In the genomic region with DNA sequence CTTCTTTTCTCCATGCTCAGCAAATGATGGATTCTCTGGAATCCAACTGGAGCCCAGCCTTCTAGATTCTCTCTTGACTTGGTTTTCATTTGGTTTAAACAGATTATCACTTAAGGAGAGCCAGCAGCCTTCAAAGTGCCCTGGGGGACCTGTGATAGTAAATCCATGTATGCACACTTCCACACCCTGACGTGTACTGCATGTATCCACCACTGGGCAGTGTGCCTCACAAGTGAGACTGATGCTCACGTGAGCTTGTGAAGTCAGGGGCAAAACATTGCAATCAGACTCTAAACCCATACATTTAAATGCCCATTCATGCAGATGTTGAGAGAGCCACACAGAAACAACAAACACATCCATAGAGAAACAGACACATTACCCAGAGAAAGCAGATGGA, we compare ENCODE assay signal across 2 cellular contexts.
A peak's percentile ranks its signal among the peaks of the same experiment; 100 is the strongest.
TF ChIP-seq lines count a peak whose summit lies in the region.

No MANE protein-coding gene starts in this region.

TF ChIP-seq in HepG2, 621 proteins besides CTCF, POLR2A, EP300 and RAD21:
- TF ChIP-seq, protein P1, sequence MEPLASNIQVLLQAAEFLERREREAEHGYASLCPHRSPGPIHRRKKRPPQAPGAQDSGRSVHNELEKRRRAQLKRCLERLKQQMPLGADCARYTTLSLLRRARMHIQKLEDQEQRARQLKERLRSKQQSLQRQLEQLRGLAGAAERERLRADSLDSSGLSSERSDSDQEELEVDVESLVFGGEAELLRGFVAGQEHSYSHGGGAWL (CRISPR knock-in tag; IDR thresholded peaks at IDR 0.05) = no peak
- peak; percentile 34; the same call in 1 of the 2 replicates for TF ChIP-seq BHLHE40 (IDR thresholded peaks at IDR 0.05; ENCODE audit: low read length)
TF ChIP-seq in HepG2: peak in this region for 1.

TF ChIP-seq in HCT116, 20 proteins besides CTCF, POLR2A, EP300 and RAD21:
- TF ChIP-seq SRF (IDR thresholded peaks at IDR 0.05; ENCODE audit: low read depth) (no peak), YY1 (IDR thresholded peaks at IDR 0.05; ENCODE audit: extremely low read depth, insufficient replicate concordance, low read depth, low read length) (no peak), POLR2AphosphoS5 (IDR thresholded peaks at IDR 0.05; ENCODE audit: low read depth, low read length) (no peak), FOSL1 (IDR thresholded peaks at IDR 0.05; ENCODE audit: low read depth) (no peak), CEBPB (IDR thresholded peaks at IDR 0.05; ENCODE audit: low read depth) (no peak), EZH2phosphoT487 (IDR thresholded peaks at IDR 0.05; ENCODE audit: borderline replicate concordance) (no peak), SIN3A (IDR thresholded peaks at IDR 0.05; ENCODE audit: low read depth) (no peak), ZFX (IDR thresholded peaks at IDR 0.05) (no peak), ELF1 (IDR thresholded peaks at IDR 0.05; ENCODE audit: borderline replicate concordance, low read depth) (no peak), EZH2 (IDR thresholded peaks at IDR 0.05) (no peak), ZNF274 (IDR thresholded peaks at IDR 0.05; ENCODE audit: low read depth, low read length) (no peak), JUND (IDR thresholded peaks at IDR 0.05) (no peak)
- TF ChIP-seq, protein P2, sequence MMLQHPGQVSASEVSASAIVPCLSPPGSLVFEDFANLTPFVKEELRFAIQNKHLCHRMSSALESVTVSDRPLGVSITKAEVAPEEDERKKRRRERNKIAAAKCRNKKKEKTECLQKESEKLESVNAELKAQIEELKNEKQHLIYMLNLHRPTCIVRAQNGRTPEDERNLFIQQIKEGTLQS (IDR thresholded peaks at IDR 0.05) = no peak
- TF ChIP-seq, protein P3, sequence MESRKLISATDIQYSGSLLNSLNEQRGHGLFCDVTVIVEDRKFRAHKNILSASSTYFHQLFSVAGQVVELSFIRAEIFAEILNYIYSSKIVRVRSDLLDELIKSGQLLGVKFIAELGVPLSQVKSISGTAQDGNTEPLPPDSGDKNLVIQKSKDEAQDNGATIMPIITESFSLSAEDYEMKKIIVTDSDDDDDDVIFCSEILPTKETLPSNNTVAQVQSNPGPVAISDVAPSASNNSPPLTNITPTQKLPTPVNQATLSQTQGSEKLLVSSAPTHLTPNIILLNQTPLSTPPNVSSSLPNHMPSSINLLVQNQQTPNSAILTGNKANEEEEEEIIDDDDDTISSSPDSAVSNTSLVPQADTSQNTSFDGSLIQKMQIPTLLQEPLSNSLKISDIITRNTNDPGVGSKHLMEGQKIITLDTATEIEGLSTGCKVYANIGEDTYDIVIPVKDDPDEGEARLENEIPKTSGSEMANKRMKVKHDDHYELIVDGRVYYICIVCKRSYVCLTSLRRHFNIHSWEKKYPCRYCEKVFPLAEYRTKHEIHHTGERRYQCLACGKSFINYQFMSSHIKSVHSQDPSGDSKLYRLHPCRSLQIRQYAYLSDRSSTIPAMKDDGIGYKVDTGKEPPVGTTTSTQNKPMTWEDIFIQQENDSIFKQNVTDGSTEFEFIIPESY (IDR thresholded peaks at IDR 0.05; ENCODE audit: extremely low read depth, insufficient replicate concordance, low read length) = no peak
- TF ChIP-seq, protein P4, sequence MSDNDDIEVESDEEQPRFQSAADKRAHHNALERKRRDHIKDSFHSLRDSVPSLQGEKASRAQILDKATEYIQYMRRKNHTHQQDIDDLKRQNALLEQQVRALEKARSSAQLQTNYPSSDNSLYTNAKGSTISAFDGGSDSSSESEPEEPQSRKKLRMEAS (IDR thresholded peaks at IDR 0.05) = no peak
